ENCODE assay signal across 12 cellular contexts in genomic region chr11:126392638-126393023, GRCh38. TPM values are rescaled to one million over a fixed set of nuclear protein-coding genes. Genes with fewer than 3 reads are reported as not detected.
DNase-seq lines count a peak whose midpoint lies in the region; ATAC-seq, FAIRE-seq and TF ChIP-seq lines count a peak whose summit lies in the region.
"Had no signal": no experiment of that assay in that cellular context is flagged by ENCODE, and none has a peak within 500 bp of the region (broad histone marks: within the 10 kb centered on the region; RNA-seq: fewer than 3 reads in every experiment).

No MANE protein-coding gene starts in this region.

- no peak for TF ChIP-seq POLR2A in heart left ventricle (IDR thresholded peaks at IDR 0.05)

- no peak overlapping the region; the same call in 1 of the 2 replicates for H3K27ac Mint-ChIP-seq in GM23338

- H3K36me3 ChIP-seq in heart left ventricle (no peaks in the 10 kb centered on the region), Karpas-422 (ENCODE audit: insufficient read depth, low read length) (no peaks in the 10 kb centered on the region), small intestine (ENCODE audit: control insufficient read depth in 2 of 2, insufficient read depth in 2 of 2, low read length in 2 of 2) (no peaks in the 10 kb centered on the region), GM23338 (ENCODE audit: insufficient read depth) (no peaks in the 10 kb centered on the region)
- H3K36me3 ChIP-seq: esophagus muscularis mucosa, Peyer's patch had no signal

- H3K4me3 ChIP-seq in heart left ventricle (no peak overlapping the region), Karpas-422 (ENCODE audit: low read length) (peak overlapping the region; percentile 27; the same call in 1 of the 2 replicates), small intestine (ENCODE audit: low read depth in 1 of 2, low read length in 2 of 2) (no peak overlapping the region), GM23338 (no peak overlapping the region)
- H3K4me3 ChIP-seq: esophagus muscularis mucosa, Peyer's patch had no signal

- H2AFZ ChIP-seq in Karpas-422 (ENCODE audit: low read length) (no peak overlapping the region), GM23338 (no peak overlapping the region)

- H3F3A ChIP-seq in GM23338 (replicated peaks; ENCODE audit: low read depth), result no peaks in the 10 kb centered on the region

- H3K27me3 Mint-ChIP-seq in GM23338 (ENCODE audit: insufficient read depth, low read depth, poor library complexity), result peaks cover 7% of the 10 kb centered on the region

- intact Hi-C loops in heart left ventricle (cut with DNase I), result loop anchor here in 5 of 10 donors (2.0 to 5.0 kb wide), 4 partner anchors 35 to 82 kb away; partner anchors contain the start of gene ST3GAL4 (in 4 of the 5)
- intact Hi-C loops in Right ventricle myocardium inferior (cut with DNase I), result loop anchor here (5.0 kb wide), 2 partner anchors 35 to 75 kb away; partner anchors contain the start of gene ST3GAL4

- peak overlapping the region; percentile 47 to 93 (median 74) for H3K27ac ChIP-seq in heart left ventricle
- peak overlapping the region; percentile 58 for H3K27ac ChIP-seq in Karpas-422 (ENCODE audit: low read length)
- peak overlapping the region; percentile 51 for H3K27ac ChIP-seq in cingulate gyrus (ENCODE audit: low read depth, low read length)
- H3K27ac ChIP-seq in small intestine (ENCODE audit: low read depth in 1 of 2, low read length in 1 of 2), result peak overlapping the region in 1 of 2 donors; percentile 29
- no peak overlapping the region for H3K27ac ChIP-seq in GM23338 (ENCODE audit: low read depth)

- H3K9me2 ChIP-seq in Karpas-422 (replicated peaks; ENCODE audit: insufficient read depth, low read length) (no peaks in the 10 kb centered on the region), GM23338 (ENCODE audit: insufficient read depth) (no peaks in the 10 kb centered on the region)

- H4K20me1 ChIP-seq in Karpas-422 (ENCODE audit: insufficient read depth, low read depth, low read length) (peaks cover 9% of the 10 kb centered on the region; the same call in 1 of the 2 replicates), GM23338 (replicated peaks; ENCODE audit: insufficient read depth) (0 out of 2 replicates have a peak, but pooled peaks cover 5% of the 10 kb centered on the region)

- no peaks in the 10 kb centered on the region for H3K9me3 Mint-ChIP-seq in GM23338

- H3K4me1 ChIP-seq in heart left ventricle (peaks cover 12 to 69% (median 44%) of the 10 kb centered on the region in 12 donors), Karpas-422 (ENCODE audit: low read length) (peaks cover 22% of the 10 kb centered on the region), small intestine (ENCODE audit: control insufficient read depth in 2 of 2, insufficient read depth in 1 of 2, low read depth in 1 of 2, low read length in 1 of 2) (no peaks in the 10 kb centered on the region), GM23338 (ENCODE audit: insufficient read depth) (peaks cover 6% of the 10 kb centered on the region; the same call in 1 of the 2 replicates)

- H3K36me3 Mint-ChIP-seq in GM23338 (ENCODE audit: low read depth), result no peaks in the 10 kb centered on the region

- peak overlapping the region; percentile 32; the same call in 1 of the 2 replicates for H3K9ac ChIP-seq in Karpas-422 (ENCODE audit: low read length)

- DNase-seq in heart left ventricle (no peak), Right ventricle myocardium inferior (ENCODE audit: missing footprints) (no peak), Karpas-422 (no peak), COLO668 (lab: John Stamatoyannopoulos, UW; ENCODE audit: unreplicated experiment) (no peak), small intestine (no peak), GM23338 (ENCODE audit: low spot score) (no peak)
- no peak for DNase-seq in stimulated activated naive CD8-positive, alpha-beta T cell treated with anti-CD3 and anti-CD28 coated beads, Interleukin-15, Interleukin-2, amounts not matched to agents 100 U/mL and 50 U/mL, for 24 hours
- DNase-seq: Peyer's patch; retina; stimulated activated CD8-positive, alpha-beta memory T cell treated with anti-CD3 and anti-CD28 coated beads, Interleukin-4, amount 100 ng/mL, for 48 hours had no signal

- H3K9me3 ChIP-seq in heart left ventricle, result no peaks in the 10 kb centered on the region
- no peaks in the 10 kb centered on the region for H3K9me3 ChIP-seq in Karpas-422 (ENCODE audit: low read length)
- H3K9me3 ChIP-seq in small intestine (ENCODE audit: control insufficient read depth, low read depth), result no peaks in the 10 kb centered on the region
- H3K9me3 ChIP-seq: esophagus muscularis mucosa, Peyer's patch had no signal

- 6 to 17% (median 13%) methylated on average over 4 of the region's 4 CpGs for WGBS in heart left ventricle, 4 donors
- WGBS in small intestine, 3 donors, result 33 to 83% (median 59%) methylated on average over 4 of the region's 4 CpGs

- peak overlapping the region; percentile 44 for H3K4me2 ChIP-seq in Karpas-422 (ENCODE audit: low read depth, low read length, poor library complexity, severe bottlenecking)
- H3K4me2 ChIP-seq in GM23338, result no peak overlapping the region

- H3K4me3 Mint-ChIP-seq in GM23338, result no peak overlapping the region

- TF ChIP-seq CTCF in heart left ventricle (IDR thresholded peaks at IDR 0.05) (no peak), GM23338 (conservative IDR thresholded peaks at IDR 0.05; ENCODE audit: low read depth in 2 of 2) (no peak)

- H3K27me3 ChIP-seq in heart left ventricle (no peaks in the 10 kb centered on the region), Karpas-422 (ENCODE audit: low read length) (no peaks in the 10 kb centered on the region), small intestine (ENCODE audit: control insufficient read depth in 2 of 2, insufficient read depth in 2 of 2, low read length in 2 of 2) (no peaks in the 10 kb centered on the region), GM23338 (ENCODE audit: insufficient read depth) (no peaks in the 10 kb centered on the region)
- H3K27me3 ChIP-seq: esophagus muscularis mucosa, Peyer's patch had no signal

- H3K79me2 ChIP-seq in Karpas-422 (ENCODE audit: low read length) (no peaks in the 10 kb centered on the region), GM23338 (replicated peaks; ENCODE audit: insufficient read depth) (peaks cover 27% of the 10 kb centered on the region)

- ATAC-seq in heart left ventricle, result no peak
- ATAC-seq in Right ventricle myocardium inferior, result no peak
- ATAC-seq in stimulated activated naive CD8-positive, alpha-beta T cell treated with anti-CD3 and anti-CD28 coated beads, Interleukin-15, Interleukin-2, amounts not matched to agents 100 U/mL and 50 U/mL, for 24 hours, result no peak
- ATAC-seq in GM23338, result no peak

- H3K4me1 Mint-ChIP-seq in GM23338, result peaks cover 21% of the 10 kb centered on the region

- no peak for FAIRE-seq in small intestine (lab: Jason Lieb, UNC)

TF ChIP-seq in GM23338, 12 proteins besides CTCF, POLR2A, EP300 and RAD21 (continues in another document):
- TF ChIP-seq ZNF114 (CRISPR knock-in tag; IDR thresholded peaks at IDR 0.05) (no peak), ETS1 (IDR thresholded peaks at IDR 0.05) (no peak)

RNA-seq across cellular contexts. Expression of gene ST3GAL4, which starts 37.1 kb away (rescaled TPM):
- total RNA-seq in heart left ventricle, result 10 to 100 TPM; 30.6 to 88.5 (median 59.8) TPM
- 100 to 1,000 TPM in 1 of 2 donors, 10 to 100 TPM in 1; 66.1 to 168 TPM for polyA plus RNA-seq in heart left ventricle
- 45.1 TPM for total RNA-seq in Right ventricle myocardium inferior
- 5.8 and 6.6 TPM in 2 replicates for total RNA-seq in Karpas-422 (2014; rRNA removed; shearing (Covaris generic); ENCODE audit: low replicate concordance)
- polyA plus RNA-seq in small intestine, result 10 to 100 TPM in 1 of 3 donors, 1 to 10 TPM in 2; 1.6 to 11.6 (median 2.2) TPM
- 16.6 and 28.0 TPM in 2 replicates for total RNA-seq in GM23338 (2014; rRNA removed; shearing (Covaris generic))
- 10.1 and 10.8 TPM in 2 replicates for polyA plus RNA-seq in GM23338 (2016; fragmentation: Nextera tagmentation; extraction: Ambion mirVana)
